Comparison of ENCODE assay signal across 11 cellular contexts in the genomic region with DNA sequence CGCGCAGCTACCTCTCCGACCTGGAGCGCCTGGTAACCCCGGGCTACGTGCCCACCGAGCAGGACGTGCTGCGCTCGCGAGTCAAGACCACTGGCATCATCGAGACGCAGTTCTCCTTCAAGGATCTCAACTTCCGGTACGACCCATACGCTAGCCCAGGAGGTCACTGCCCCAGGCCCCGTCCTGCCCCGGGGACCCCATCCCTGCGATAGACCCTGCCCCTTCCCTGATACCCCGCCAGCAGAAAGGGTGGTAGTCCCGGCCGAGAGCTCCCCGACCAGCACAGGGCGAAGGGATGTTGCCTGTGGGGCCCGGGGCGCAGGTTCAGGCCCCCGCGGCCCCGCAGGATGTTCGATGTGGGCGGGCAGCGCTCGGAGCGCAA. TPM values are rescaled to one million over a fixed set of nuclear protein-coding genes. Genes with fewer than 3 reads are reported as not detected.
DNase-seq lines count a peak whose midpoint lies in the region; ATAC-seq lines count a peak whose summit lies in the region.
"Had no signal": no experiment of that assay in that cellular context is flagged by ENCODE, and none has a peak within 500 bp of the region (broad histone marks: within the 10 kb centered on the region; RNA-seq: fewer than 3 reads in every experiment).

No MANE protein-coding gene starts in this region.

- no peak overlapping the region for H3K27ac Mint-ChIP-seq in activated CD8-positive, alpha-beta memory T cell treated with anti-CD3 and anti-CD28 coated beads, Interleukin-2, amount 10 ng/mL, durations not matched to agents 7 days and 5 days
- H3K27ac Mint-ChIP-seq in T-helper 17 cell, result no peak overlapping the region

- H3K9me3 Mint-ChIP-seq in activated CD8-positive, alpha-beta memory T cell treated with anti-CD3 and anti-CD28 coated beads, Interleukin-2, amount 10 ng/mL, durations not matched to agents 7 days and 5 days (ENCODE audit: low read depth), result no peaks in the 10 kb centered on the region

- peak; percentile 62 for DNase-seq in activated CD8-positive, alpha-beta memory T cell treated with anti-CD3 and anti-CD28 coated beads for 24 hours
- no peak for DNase-seq in activated CD8-positive, alpha-beta memory T cell treated with anti-CD3 and anti-CD28 coated beads, Interleukin-2, amount 10 ng/mL, durations not matched to agents 7 days and 5 days
- DNase-seq in T-helper 17 cell (no peak), neuronal stem cell (ENCODE audit: low spot score) (no peak), NCI-H774 (lab: John Stamatoyannopoulos, UW) (no peak)
- DNase-seq: DMS53, SIG-M5 had no signal

- peak overlapping the region in 2 of 10 experiments; percentile 20 to 32; a peak in 2 of 20 replicates for H3K4me3 ChIP-seq in BLaER1 treated with 17β-estradiol and CSF1 and Interleukin-3, amounts not matched to agents 10 nM and 100 nM
- no peak overlapping the region for H3K4me3 ChIP-seq in neuronal stem cell (ENCODE audit: low read length in 2 of 2)

- no peak overlapping the region for H3K27ac ChIP-seq in BLaER1 treated with 17β-estradiol and CSF1 and Interleukin-3, amounts not matched to agents 10 nM and 100 nM
- H3K27ac ChIP-seq in neuronal stem cell (replicated peaks; ENCODE audit: low read length), result no peak overlapping the region

- peak overlapping the region; percentile 97 for H2BK12ac ChIP-seq in neuronal stem cell (ENCODE audit: low read length)

- peaks cover 3% of the 10 kb centered on the region for H3K79me1 ChIP-seq in neuronal stem cell (ENCODE audit: low read depth, low read length)

- peak overlapping the region; percentile 19 for H4K8ac ChIP-seq in neuronal stem cell (ENCODE audit: low read depth, low read length)

- H2BK5ac ChIP-seq in neuronal stem cell (ENCODE audit: low read length), result peak overlapping the region; percentile 84

- H2AK5ac ChIP-seq in neuronal stem cell (ENCODE audit: low read depth, low read length), result peak overlapping the region; percentile 100

- peak overlapping the region; percentile 91 for H2BK15ac ChIP-seq in neuronal stem cell (ENCODE audit: low read length)

- no peak overlapping the region for H2BK120ac ChIP-seq in neuronal stem cell (ENCODE audit: low read depth, low read length)

- H3K9me3 ChIP-seq in BLaER1 treated with 17β-estradiol and CSF1 and Interleukin-3, amounts not matched to agents 10 nM and 100 nM (replicated peaks in 1 of 11), result no peaks in the 10 kb centered on the region
- H3K9me3 ChIP-seq in T-helper 17 cell (ENCODE audit: control insufficient read depth, low read length, poor library complexity, severe bottlenecking), result no peaks in the 10 kb centered on the region
- H3K9me3 ChIP-seq in neuronal stem cell (replicated peaks in 1 of 2; ENCODE audit: control insufficient read depth in 2 of 2, insufficient read depth in 1 of 2, low read depth in 1 of 2, low read length in 2 of 2), result no peaks in the 10 kb centered on the region

- no CpG with 5 or more reads among the region's 34 CpGs for WGBS in neuronal stem cell (ENCODE audit: extremely low coverage in 2 of 2, insufficient read length in 2 of 2, insufficient replicate concordance in 1 of 2), 2 donors

- CTCF ChIA-PET in activated CD8-positive, alpha-beta memory T cell treated with anti-CD3 and anti-CD28 coated beads, Interleukin-2, amount 10 ng/mL, durations not matched to agents 7 days and 5 days (lab: Charles Lee), result interaction anchor here (0.7 to 10.9 kb wide), 27 partner anchors 14 to 292 kb away, joined by 3 to 398 read pairs (median 6); a partner anchor contains a TSS

- H3K18ac ChIP-seq in neuronal stem cell (ENCODE audit: low read length), result peak overlapping the region; percentile 86

- H3K36me3 Mint-ChIP-seq in activated CD8-positive, alpha-beta memory T cell treated with anti-CD3 and anti-CD28 coated beads, Interleukin-2, amount 10 ng/mL, durations not matched to agents 7 days and 5 days, result no peaks in the 10 kb centered on the region
- H3K36me3 Mint-ChIP-seq in T-helper 17 cell (ENCODE audit: low read depth), result no peaks in the 10 kb centered on the region
- H3K36me3 Mint-ChIP-seq: CD4-positive, CD25-positive, alpha-beta regulatory T cell had no signal

- H3K4me1 Mint-ChIP-seq in activated CD8-positive, alpha-beta memory T cell treated with anti-CD3 and anti-CD28 coated beads, Interleukin-2, amount 10 ng/mL, durations not matched to agents 7 days and 5 days, result peaks cover 10% of the 10 kb centered on the region
- H3K4me1 Mint-ChIP-seq in T-helper 17 cell, result peaks cover 9% of the 10 kb centered on the region

- peaks cover 0 to 37% (median 0%) of the 10 kb centered on the region in 11 experiments; a peak in 11 of 22 replicates for H4K20me1 ChIP-seq in BLaER1 treated with 17β-estradiol and CSF1 and Interleukin-3, amounts not matched to agents 10 nM and 100 nM

- no peak for ATAC-seq in activated CD8-positive, alpha-beta memory T cell treated with anti-CD3 and anti-CD28 coated beads, Interleukin-2, amount 10 ng/mL, durations not matched to agents 7 days and 5 days
- ATAC-seq in T-helper 17 cell, result no peak
- no peak for ATAC-seq in HG03432 (IDR thresholded peaks at IDR 0.05; ENCODE audit: unreplicated experiment)

- no peak overlapping the region for H4K91ac ChIP-seq in neuronal stem cell (ENCODE audit: low read depth, low read length, poor library complexity)

- H3K36me3 ChIP-seq in BLaER1 treated with 17β-estradiol and CSF1 and Interleukin-3, amounts not matched to agents 10 nM and 100 nM, result no peaks in the 10 kb centered on the region
- no peaks in the 10 kb centered on the region for H3K36me3 ChIP-seq in neuronal stem cell (replicated peaks in 1 of 2; ENCODE audit: control insufficient read depth in 2 of 2, insufficient read depth in 2 of 2, low read length in 2 of 2)

- peaks cover 25 to 43% (median 33%) of the 10 kb centered on the region in 10 experiments for H3K4me1 ChIP-seq in BLaER1 treated with 17β-estradiol and CSF1 and Interleukin-3, amounts not matched to agents 10 nM and 100 nM
- H3K4me1 ChIP-seq in neuronal stem cell (ENCODE audit: control insufficient read depth in 2 of 2, insufficient read depth in 1 of 2, low read depth in 1 of 2, low read length in 2 of 2), result peaks cover 0 to 10% of the 10 kb centered on the region in 2 donors

- no peak overlapping the region for H3K4me3 Mint-ChIP-seq in activated CD8-positive, alpha-beta memory T cell treated with anti-CD3 and anti-CD28 coated beads, Interleukin-2, amount 10 ng/mL, durations not matched to agents 7 days and 5 days
- H3K4me3 Mint-ChIP-seq in T-helper 17 cell, result peak overlapping the region; percentile 47

- no peak overlapping the region for H3K4ac ChIP-seq in neuronal stem cell (ENCODE audit: low read length)

- H3K4me2 ChIP-seq in BLaER1 treated with 17β-estradiol and CSF1 and Interleukin-3, amounts not matched to agents 10 nM and 100 nM, result peak overlapping the region in 10 of 11 experiments; percentile 47 to 81 (median 74); a peak in 19 of 22 replicates
- no peak overlapping the region for H3K4me2 ChIP-seq in neuronal stem cell (ENCODE audit: insufficient read depth, low read length, poor library complexity, severe bottlenecking)

- peaks cover 27 to 46% (median 39%) of the 10 kb centered on the region in 11 experiments for H3K27me3 ChIP-seq in BLaER1 treated with 17β-estradiol and CSF1 and Interleukin-3, amounts not matched to agents 10 nM and 100 nM
- peaks cover 0 to 44% (median 3%) of the 10 kb centered on the region in 3 experiments for H3K27me3 ChIP-seq in neuronal stem cell (ENCODE audit: control insufficient read depth in 3 of 3, insufficient read depth in 3 of 3, low read depth in 1 of 3, low read length in 3 of 3)

- peaks cover 27% of the 10 kb centered on the region for H3K27me3 Mint-ChIP-seq in activated CD8-positive, alpha-beta memory T cell treated with anti-CD3 and anti-CD28 coated beads, Interleukin-2, amount 10 ng/mL, durations not matched to agents 7 days and 5 days
- H3K27me3 Mint-ChIP-seq in T-helper 17 cell, result peaks cover 5% of the 10 kb centered on the region

- peak overlapping the region; percentile 82 for H3K23ac ChIP-seq in neuronal stem cell (ENCODE audit: low read depth, low read length, poor library complexity)

- H3K14ac ChIP-seq in neuronal stem cell (ENCODE audit: low read length), result peak overlapping the region; percentile 27

- no peak overlapping the region for H2AFZ ChIP-seq in neuronal stem cell (ENCODE audit: low read length)

- no peak overlapping the region for H3K9ac ChIP-seq in BLaER1 treated with 17β-estradiol and CSF1 and Interleukin-3, amounts not matched to agents 10 nM and 100 nM
- peak overlapping the region; percentile 30 for H3K9ac ChIP-seq in neuronal stem cell (ENCODE audit: low read depth, low read length, poor library complexity)

RNA-seq across cellular contexts. Expression of a gene that starts 2.3 kb away (rescaled TPM):
- not detected for total RNA-seq in activated CD8-positive, alpha-beta memory T cell treated with anti-CD3 and anti-CD28 coated beads, Interleukin-2, amount 10 ng/mL, durations not matched to agents 7 days and 5 days
- under 1 TPM in 1 of 2 donors, not detected in 1; 0.10 TPM for total RNA-seq in T-helper 17 cell
- polyA plus RNA-seq in neuronal stem cell (2013, experiment 1 of 2), result 0.03 TPM
- 0.04 TPM for polyA plus RNA-seq in neuronal stem cell (2013, experiment 2 of 2)
- total RNA-seq: CD4-positive, CD25-positive, alpha-beta regulatory T cell; NCI-H460 had no signal
- polyA plus RNA-seq: CD4-positive, CD25-positive, alpha-beta regulatory T cell had no signal

RNA-seq across cellular contexts. Expression of a gene that starts 11.3 kb away (rescaled TPM):
- not detected for total RNA-seq in activated CD8-positive, alpha-beta memory T cell treated with anti-CD3 and anti-CD28 coated beads, Interleukin-2, amount 10 ng/mL, durations not matched to agents 7 days and 5 days
- total RNA-seq in T-helper 17 cell, result under 1 TPM in 1 of 2 donors, not detected in 1; 0.78 TPM
- 3.5 TPM for polyA plus RNA-seq in neuronal stem cell (2013, experiment 1 of 2)
- 3.2 TPM for polyA plus RNA-seq in neuronal stem cell (2013, experiment 2 of 2)
- total RNA-seq: CD4-positive, CD25-positive, alpha-beta regulatory T cell had no signal
- polyA plus RNA-seq: CD4-positive, CD25-positive, alpha-beta regulatory T cell had no signal

RNA-seq across cellular contexts. Expression of a gene that starts 38.6 kb away (rescaled TPM):
- total RNA-seq in activated CD8-positive, alpha-beta memory T cell treated with anti-CD3 and anti-CD28 coated beads, Interleukin-2, amount 10 ng/mL, durations not matched to agents 7 days and 5 days, result under 1 TPM; 0.07 to 0.09 TPM
- under 1 TPM in 1 of 2 donors, not detected in 1; 0.18 TPM for total RNA-seq in T-helper 17 cell
- polyA plus RNA-seq in neuronal stem cell (2013, experiment 1 of 2), result 68.0 TPM
- 67.2 TPM for polyA plus RNA-seq in neuronal stem cell (2013, experiment 2 of 2)
- polyA plus RNA-seq: CD4-positive, CD25-positive, alpha-beta regulatory T cell had no signal

RNA-seq across cellular contexts. Expression of a gene that starts 42.3 kb away (rescaled TPM):
- total RNA-seq in activated CD8-positive, alpha-beta memory T cell treated with anti-CD3 and anti-CD28 coated beads, Interleukin-2, amount 10 ng/mL, durations not matched to agents 7 days and 5 days, result 100 to 1,000 TPM; 450 to 509 TPM
- 100 to 1,000 TPM; 266 to 288 TPM for total RNA-seq in T-helper 17 cell
- 457 TPM for polyA plus RNA-seq in neuronal stem cell (2013, experiment 1 of 2)
- 458 TPM for polyA plus RNA-seq in neuronal stem cell (2013, experiment 2 of 2)
